In genomic region chr12:109447482-109447881, GRCh38 we compare ENCODE assay signal across 1 cellular context.
TF ChIP-seq lines count a peak whose summit lies in the region.

No MANE protein-coding gene starts in this region.

TF ChIP-seq in H1, 55 proteins besides CTCF, POLR2A, EP300 and RAD21:
- TF ChIP-seq BRCA1 (IDR thresholded peaks at IDR 0.05; ENCODE audit: low read depth, low read length): no peak
- TF ChIP-seq JUN (IDR thresholded peaks at IDR 0.05; ENCODE audit: low read depth, low read length): no peak
- no peak for TF ChIP-seq SIX5 (IDR thresholded peaks at IDR 0.05; ENCODE audit: low read depth, low read length)
- no peak for TF ChIP-seq YY1 (IDR thresholded peaks at IDR 0.05; ENCODE audit: low read depth, low read length)
- no peak for TF ChIP-seq NANOG (IDR thresholded peaks at IDR 0.05; ENCODE audit: insufficient read depth, low read depth, low read length, poor library complexity, severe bottlenecking)
- TF ChIP-seq CBX8 (IDR thresholded peaks at IDR 0.05; ENCODE audit: borderline replicate concordance, low read depth, low read length): no peak
- no peak for TF ChIP-seq CBX5 (IDR thresholded peaks at IDR 0.05; ENCODE audit: low read depth, low read length)
- no peak for TF ChIP-seq SIRT6 (IDR thresholded peaks at IDR 0.05; ENCODE audit: low read length)
- no peak for TF ChIP-seq TBP (IDR thresholded peaks at IDR 0.05; ENCODE audit: low read depth, low read length)
- no peak for TF ChIP-seq SIN3A (conservative IDR thresholded peaks at IDR 0.05 in 1 of 2, IDR thresholded peaks at IDR 0.05 in 1 of 2; ENCODE audit: low read depth in 1 of 2, low read length in 2 of 2)
- no peak for TF ChIP-seq CREB1 (IDR thresholded peaks at IDR 0.05)
- TF ChIP-seq EZH2 (IDR thresholded peaks at IDR 0.05; ENCODE audit: low read depth, low read length, severe bottlenecking): no peak
- no peak for TF ChIP-seq RFX5 (IDR thresholded peaks at IDR 0.05; ENCODE audit: borderline replicate concordance, low read depth, low read length)
- TF ChIP-seq SAP30 (IDR thresholded peaks at IDR 0.05; ENCODE audit: insufficient read depth, insufficient replicate concordance, low read length): no peak
- TF ChIP-seq RBBP5 (IDR thresholded peaks at IDR 0.05; ENCODE audit: borderline replicate concordance, low read depth, low read length): no peak
- no peak for TF ChIP-seq TCF12 (IDR thresholded peaks at IDR 0.05; ENCODE audit: low read depth, low read length)
- TF ChIP-seq BCL11A (IDR thresholded peaks at IDR 0.05; ENCODE audit: low read depth in 2 of 2, low read length in 2 of 2): no peak
- no peak for TF ChIP-seq PHF8 (conservative IDR thresholded peaks at IDR 0.05; ENCODE audit: low read depth, low read length)
